ENCODE assay signal across 13 cellular contexts in the genomic region with DNA sequence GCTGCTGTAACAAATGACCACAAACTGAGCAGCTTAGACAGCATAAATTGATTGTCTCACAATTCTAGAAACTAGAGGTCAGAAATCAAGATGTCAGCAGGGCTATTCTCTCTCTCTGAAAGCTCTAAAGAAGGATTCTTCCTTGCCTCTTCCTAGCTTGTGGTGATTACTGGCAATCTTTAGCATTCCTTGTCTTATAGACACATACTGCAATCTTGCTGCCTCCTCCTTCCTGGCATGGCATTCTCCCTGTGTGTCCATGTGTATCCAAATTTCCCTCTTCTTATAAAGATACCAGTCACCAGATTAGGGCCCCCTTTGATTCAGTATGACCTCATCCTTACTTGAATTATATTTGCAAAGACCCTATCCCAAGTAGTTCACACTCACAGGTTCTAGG. TPM values are rescaled to one million over a fixed set of nuclear protein-coding genes. Genes with fewer than 3 reads are reported as not detected.
DNase-seq lines count a peak whose midpoint lies in the region; TF ChIP-seq lines count a peak whose summit lies in the region.
"Had no signal": no experiment of that assay in that cellular context is flagged by ENCODE, and none has a peak within 500 bp of the region (broad histone marks: within the 10 kb centered on the region; RNA-seq: fewer than 3 reads in every experiment).

No MANE protein-coding gene starts in this region.

- peaks cover 31 to 44% (median 40%) of the 10 kb centered on the region in 3 donors for H3K4me1 Mint-ChIP-seq in IgD-negative memory B cell
- peaks cover 46% of the 10 kb centered on the region for H3K4me1 Mint-ChIP-seq in nephron progenitor cell

- peaks cover 63% of the 10 kb centered on the region for H3K36me3 ChIP-seq in DOHH2 (ENCODE audit: control insufficient read depth, low read length)
- no peaks in the 10 kb centered on the region for H3K36me3 ChIP-seq in breast epithelium
- H3K36me3 ChIP-seq in WERI-Rb-1 = peaks cover 29% of the 10 kb centered on the region
- H3K36me3 ChIP-seq in sigmoid colon = peaks cover 0 to 8% (median 0%) of the 10 kb centered on the region in 4 donors
- H3K36me3 ChIP-seq: suprapubic skin had no signal

- H3K4me1 ChIP-seq in DOHH2 (ENCODE audit: control insufficient read depth, low read length) (peaks cover 33% of the 10 kb centered on the region), breast epithelium (peaks cover 3 to 10% of the 10 kb centered on the region in 2 donors), sigmoid colon (peaks cover 0 to 44% (median 39%) of the 10 kb centered on the region in 4 donors)

- no peaks in the 10 kb centered on the region for H3K9me3 ChIP-seq in DOHH2 (ENCODE audit: control insufficient read depth, insufficient read depth, low read length)
- H3K9me3 ChIP-seq in breast epithelium = no peaks in the 10 kb centered on the region
- H3K9me3 ChIP-seq in WERI-Rb-1 (ENCODE audit: severe bottlenecking) = no peaks in the 10 kb centered on the region
- no peaks in the 10 kb centered on the region for H3K9me3 ChIP-seq in sigmoid colon
- H3K9me3 ChIP-seq: suprapubic skin had no signal

- DNase-seq in breast epithelium (ENCODE audit: low spot score in 2 of 2) (no peak), nephron progenitor cell (no peak), WERI-Rb-1 (no peak), NCI-H69 (lab: John Stamatoyannopoulos, UW) (no peak), sigmoid colon (no peak)
- DNase-seq: head of caudate nucleus; NCI-H2171 treated with DMSO at 0.1 percent for 48 hours; SHP77 treated with DMSO at 0.1 percent for 48 hours; stimulated activated CD4-positive, alpha-beta T cell treated with anti-CD3 and anti-CD28 coated beads, Interleukin-2, amount 100 ng/mL, for 24 hours had no signal

- H3K4me3 ChIP-seq in DOHH2 (ENCODE audit: low read length) (peak overlapping the region; percentile 96), breast epithelium (peak overlapping the region in 1 of 3 donors; percentile 76), WERI-Rb-1 (ENCODE audit: low read depth, low read length) (no peak overlapping the region), sigmoid colon (no peak overlapping the region)
- H3K4me3 ChIP-seq: coronary artery had no signal

- H3K79me2 ChIP-seq in DOHH2 (ENCODE audit: control insufficient read depth, low read length) = peaks cover 100% of the 10 kb centered on the region

- H3K27ac Mint-ChIP-seq in IgD-negative memory B cell (peak overlapping the region; percentile 21 to 90 (median 84)), nephron progenitor cell (peak overlapping the region; percentile 5)

- intact Hi-C loops in breast epithelium (cut with DNase I; ENCODE audit: low total_unique reads) = no loop called here
- intact Hi-C loops in sigmoid colon (cut with DNase I) = no loop called here

- no peaks in the 10 kb centered on the region for H3K9me3 Mint-ChIP-seq in IgD-negative memory B cell
- no peaks in the 10 kb centered on the region for H3K9me3 Mint-ChIP-seq in nephron progenitor cell

- TF ChIP-seq POLR2A in breast epithelium (IDR thresholded peaks at IDR 0.05) = no peak
- no peak for TF ChIP-seq POLR2A in sigmoid colon (IDR thresholded peaks at IDR 0.05)

- TF ChIP-seq EP300 in sigmoid colon (IDR thresholded peaks at IDR 0.05) = no peak

- no peaks in the 10 kb centered on the region for H3K9me2 ChIP-seq in DOHH2 (replicated peaks; ENCODE audit: control insufficient read depth, low read length)

- peaks cover 3% of the 10 kb centered on the region; the same call in 1 of the 2 replicates for H4K20me1 ChIP-seq in DOHH2 (ENCODE audit: control insufficient read depth, insufficient read depth, low read depth, low read length)

- peak overlapping the region; percentile 61 for H3K4me2 ChIP-seq in DOHH2 (ENCODE audit: low read length)

- no peak overlapping the region for H3K27ac ChIP-seq in DOHH2 (ENCODE audit: low read depth, low read length)
- peak overlapping the region; percentile 22 to 30 for H3K27ac ChIP-seq in breast epithelium
- no peak overlapping the region for H3K27ac ChIP-seq in WERI-Rb-1
- no peak overlapping the region for H3K27ac ChIP-seq in sigmoid colon
- H3K27ac ChIP-seq: coronary artery, suprapubic skin had no signal

- peaks cover 4% of the 10 kb centered on the region for H3F3A ChIP-seq in DOHH2 (ENCODE audit: control insufficient read depth, insufficient read depth)

- no peaks in the 10 kb centered on the region for H3K27me3 ChIP-seq in DOHH2 (ENCODE audit: control insufficient read depth, low read length)
- H3K27me3 ChIP-seq in breast epithelium = no peaks in the 10 kb centered on the region
- no peaks in the 10 kb centered on the region for H3K27me3 ChIP-seq in WERI-Rb-1 (ENCODE audit: insufficient read depth, low read depth, severe bottlenecking)
- H3K27me3 ChIP-seq in sigmoid colon = no peaks in the 10 kb centered on the region
- H3K27me3 ChIP-seq: suprapubic skin had no signal

- H3K4me3 Mint-ChIP-seq in IgD-negative memory B cell (peak overlapping the region; percentile 25 to 96 (median 40)), nephron progenitor cell (peak overlapping the region; percentile 98)

- H3K36me3 Mint-ChIP-seq in IgD-negative memory B cell = no peaks in the 10 kb centered on the region
- H3K36me3 Mint-ChIP-seq in nephron progenitor cell (ENCODE audit: low read depth) = peaks cover 26% of the 10 kb centered on the region

- TF ChIP-seq CTCF in DOHH2 (IDR thresholded peaks at IDR 0.05; ENCODE audit: low read depth, low read length, poor library complexity, severe bottlenecking) (no peak), breast epithelium (IDR thresholded peaks at IDR 0.05) (no peak), nephron progenitor cell (IDR thresholded peaks at IDR 0.05) (no peak), WERI-Rb-1 (IDR thresholded peaks at IDR 0.05; ENCODE audit: low read depth, low read length) (no peak), sigmoid colon (IDR thresholded peaks at IDR 0.05) (no peak)

- H3K27me3 Mint-ChIP-seq in IgD-negative memory B cell = no peaks in the 10 kb centered on the region
- H3K27me3 Mint-ChIP-seq in nephron progenitor cell (ENCODE audit: low read depth, poor library complexity) = peaks cover 5% of the 10 kb centered on the region

RNA-seq across cellular contexts. Expression of gene ASB3, which starts 2.3 kb away (rescaled TPM):
- polyA plus RNA-seq in IgD-negative memory B cell (14.7 TPM), sigmoid colon (1 to 10 TPM; 2.8 to 6.6 (median 4.2) TPM)
- total RNA-seq in breast epithelium (10 to 100 TPM; 22.0 to 37.9 (median 22.7) TPM), sigmoid colon (10 to 100 TPM; 14.4 to 25.7 (median 18.1) TPM)

RNA-seq across cellular contexts. Expression of gene ERLEC1, which starts 2.4 kb away (rescaled TPM):
- polyA plus RNA-seq in IgD-negative memory B cell (23.7 TPM), sigmoid colon (10 to 100 TPM; 23.4 to 35.4 (median 34.4) TPM)
- total RNA-seq in breast epithelium (100 to 1,000 TPM in 1 of 3 donors, 10 to 100 TPM in 2; 82.9 to 114 (median 87.1) TPM), sigmoid colon (10 to 100 TPM; 23.5 to 69.2 (median 42.2) TPM)

RNA-seq across cellular contexts. Expression of gene CHAC2, which starts 16.8 kb away (rescaled TPM):
- polyA plus RNA-seq in IgD-negative memory B cell = 6.8 TPM
- 1 to 10 TPM; 1.2 to 5.1 (median 2.0) TPM for total RNA-seq in breast epithelium
- 1 to 10 TPM in 3 of 4 donors, under 1 TPM in 1; 0.68 to 3.8 (median 2.4) TPM for total RNA-seq in sigmoid colon
- 1 to 10 TPM; 1.8 to 8.1 (median 7.5) TPM for polyA plus RNA-seq in sigmoid colon

Comparison
In these comparisons a context has a peak if more than half of its experiments do, and no peak if none do; other contexts are left out.
1. H3K27ac ChIP-seq: peak in breast epithelium (2 of 2); none in DOHH2 (single experiment), WERI-Rb-1 (single experiment) and sigmoid colon (0 of 4).